ENCODE assay signal across 7 cellular contexts in genomic region chr11:132824642-132825041, GRCh38.
"Had no signal": no experiment of that assay in that cellular context is flagged by ENCODE, and none has a peak within 500 bp of the region (broad histone marks: within the 10 kb centered on the region; RNA-seq: fewer than 3 reads in every experiment).

No MANE protein-coding gene starts in this region.

- H3K4me3 ChIP-seq: GM23248 had no signal

- H3K27ac ChIP-seq: GM23248, KMS-11 had no signal

- DNase-seq: GM23248, GOT3, H7, HCEC 1CT, IMR-90, KBM-7 had no signal
